1 cellular context compared by ENCODE assay signal in genomic region chr10:72307711-72308110, GRCh38.
TF ChIP-seq lines count a peak whose summit lies in the region.

No MANE protein-coding gene starts in this region.

TF ChIP-seq in HepG2, 621 proteins besides CTCF, POLR2A, EP300 and RAD21:
- 0 out of 2 replicates have a peak, but pooled peaks have one; percentile 25 for TF ChIP-seq ZNF563 (CRISPR knock-in tag; IDR thresholded peaks at IDR 0.05)
